Comparison of ENCODE assay signal across 1 cellular context in the genomic region with DNA sequence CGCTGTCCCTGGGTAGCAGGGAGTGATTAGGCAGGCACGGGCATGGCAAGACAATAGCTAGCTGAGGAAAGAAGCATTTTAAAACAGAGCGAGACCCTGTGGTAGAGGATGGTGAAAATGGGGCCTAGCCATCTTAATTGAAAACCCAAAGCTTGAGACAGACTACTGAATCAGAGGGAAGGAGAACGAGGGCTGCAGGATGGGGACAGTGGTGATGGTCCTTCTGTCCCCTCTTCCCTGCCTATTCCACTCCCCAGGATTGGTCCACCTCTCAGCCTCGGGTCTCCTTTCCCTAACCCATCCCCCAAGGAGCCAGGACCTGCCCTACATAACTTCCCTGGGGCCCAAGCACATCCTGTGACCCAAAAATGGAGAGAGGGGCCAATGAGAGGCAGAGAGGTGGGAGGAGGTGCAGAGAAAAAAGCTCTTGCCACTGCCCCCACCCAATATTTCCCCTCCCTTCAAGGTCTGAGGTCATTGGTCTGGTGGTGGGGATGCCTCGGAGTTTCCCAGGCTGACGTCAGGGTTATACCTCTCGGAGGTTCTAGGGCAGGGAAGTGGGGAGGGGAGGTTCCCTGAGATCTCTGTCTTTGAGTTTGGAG.
TF ChIP-seq lines count a peak whose summit lies in the region.

No MANE protein-coding gene starts in this region.

TF ChIP-seq in liver, 16 proteins besides CTCF, POLR2A, EP300 and RAD21 (continued from another document):
- TF ChIP-seq, protein P1, sequence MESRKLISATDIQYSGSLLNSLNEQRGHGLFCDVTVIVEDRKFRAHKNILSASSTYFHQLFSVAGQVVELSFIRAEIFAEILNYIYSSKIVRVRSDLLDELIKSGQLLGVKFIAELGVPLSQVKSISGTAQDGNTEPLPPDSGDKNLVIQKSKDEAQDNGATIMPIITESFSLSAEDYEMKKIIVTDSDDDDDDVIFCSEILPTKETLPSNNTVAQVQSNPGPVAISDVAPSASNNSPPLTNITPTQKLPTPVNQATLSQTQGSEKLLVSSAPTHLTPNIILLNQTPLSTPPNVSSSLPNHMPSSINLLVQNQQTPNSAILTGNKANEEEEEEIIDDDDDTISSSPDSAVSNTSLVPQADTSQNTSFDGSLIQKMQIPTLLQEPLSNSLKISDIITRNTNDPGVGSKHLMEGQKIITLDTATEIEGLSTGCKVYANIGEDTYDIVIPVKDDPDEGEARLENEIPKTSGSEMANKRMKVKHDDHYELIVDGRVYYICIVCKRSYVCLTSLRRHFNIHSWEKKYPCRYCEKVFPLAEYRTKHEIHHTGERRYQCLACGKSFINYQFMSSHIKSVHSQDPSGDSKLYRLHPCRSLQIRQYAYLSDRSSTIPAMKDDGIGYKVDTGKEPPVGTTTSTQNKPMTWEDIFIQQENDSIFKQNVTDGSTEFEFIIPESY (IDR thresholded peaks at IDR 0.05) = no peak
